ENCODE assay signal across 1 cellular context in the genomic region with DNA sequence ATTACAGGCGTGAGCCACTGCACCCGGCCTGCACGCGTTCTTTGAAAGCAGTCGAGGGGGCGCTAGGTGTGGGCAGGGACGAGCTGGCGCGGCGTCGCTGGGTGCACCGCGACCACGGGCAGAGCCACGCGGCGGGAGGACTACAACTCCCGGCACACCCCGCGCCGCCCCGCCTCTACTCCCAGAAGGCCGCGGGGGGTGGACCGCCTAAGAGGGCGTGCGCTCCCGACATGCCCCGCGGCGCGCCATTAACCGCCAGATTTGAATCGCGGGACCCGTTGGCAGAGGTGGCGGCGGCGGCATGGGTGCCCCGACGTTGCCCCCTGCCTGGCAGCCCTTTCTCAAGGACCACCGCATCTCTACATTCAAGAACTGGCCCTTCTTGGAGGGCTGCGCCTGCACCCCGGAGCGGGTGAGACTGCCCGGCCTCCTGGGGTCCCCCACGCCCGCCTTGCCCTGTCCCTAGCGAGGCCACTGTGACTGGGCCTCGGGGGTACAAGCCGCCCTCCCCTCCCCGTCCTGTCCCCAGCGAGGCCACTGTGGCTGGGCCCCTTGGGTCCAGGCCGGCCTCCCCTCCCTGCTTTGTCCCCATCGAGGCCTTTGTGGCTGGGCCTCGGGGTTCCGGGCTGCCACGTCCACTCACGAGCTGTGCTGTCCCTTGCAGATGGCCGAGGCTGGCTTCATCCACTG.
TF ChIP-seq lines count a peak whose summit lies in the region.

A gene (plus strand): TSS at position 238 of the 690 bp plus-strand sequence. CDS start 64 bp downstream, at position 302.

TF ChIP-seq in K562, 482 proteins besides CTCF, POLR2A, EP300 and RAD21 (continued from another document and continues in another):
- TF ChIP-seq, protein P1, sequence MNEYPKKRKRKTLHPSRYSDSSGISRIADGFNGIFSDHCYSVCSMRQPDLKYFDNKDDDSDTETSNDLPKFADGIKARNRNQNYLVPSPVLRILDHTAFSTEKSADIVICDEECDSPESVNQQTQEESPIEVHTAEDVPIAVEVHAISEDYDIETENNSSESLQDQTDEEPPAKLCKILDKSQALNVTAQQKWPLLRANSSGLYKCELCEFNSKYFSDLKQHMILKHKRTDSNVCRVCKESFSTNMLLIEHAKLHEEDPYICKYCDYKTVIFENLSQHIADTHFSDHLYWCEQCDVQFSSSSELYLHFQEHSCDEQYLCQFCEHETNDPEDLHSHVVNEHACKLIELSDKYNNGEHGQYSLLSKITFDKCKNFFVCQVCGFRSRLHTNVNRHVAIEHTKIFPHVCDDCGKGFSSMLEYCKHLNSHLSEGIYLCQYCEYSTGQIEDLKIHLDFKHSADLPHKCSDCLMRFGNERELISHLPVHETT (CRISPR knock-in tag; conservative IDR thresholded peaks at IDR 0.05 in 1 of 2, IDR thresholded peaks at IDR 0.05 in 1 of 2) = peak in 1 of 2 experiments; percentile 54; a peak in 1 of 4 replicates
- no peak for TF ChIP-seq SRSF9 (IDR thresholded peaks at IDR 0.05; ENCODE audit: borderline replicate concordance, low read depth, low read length)
- TF ChIP-seq HSF4 (CRISPR knock-in tag; IDR thresholded peaks at IDR 0.05; ENCODE audit: borderline replicate concordance) = no peak
- TF ChIP-seq HDAC8 (tag; IDR thresholded peaks at IDR 0.05) = no peak
- no peak for TF ChIP-seq PHTF2 (CRISPR knock-in tag; IDR thresholded peaks at IDR 0.05)
- TF ChIP-seq, protein P2, sequence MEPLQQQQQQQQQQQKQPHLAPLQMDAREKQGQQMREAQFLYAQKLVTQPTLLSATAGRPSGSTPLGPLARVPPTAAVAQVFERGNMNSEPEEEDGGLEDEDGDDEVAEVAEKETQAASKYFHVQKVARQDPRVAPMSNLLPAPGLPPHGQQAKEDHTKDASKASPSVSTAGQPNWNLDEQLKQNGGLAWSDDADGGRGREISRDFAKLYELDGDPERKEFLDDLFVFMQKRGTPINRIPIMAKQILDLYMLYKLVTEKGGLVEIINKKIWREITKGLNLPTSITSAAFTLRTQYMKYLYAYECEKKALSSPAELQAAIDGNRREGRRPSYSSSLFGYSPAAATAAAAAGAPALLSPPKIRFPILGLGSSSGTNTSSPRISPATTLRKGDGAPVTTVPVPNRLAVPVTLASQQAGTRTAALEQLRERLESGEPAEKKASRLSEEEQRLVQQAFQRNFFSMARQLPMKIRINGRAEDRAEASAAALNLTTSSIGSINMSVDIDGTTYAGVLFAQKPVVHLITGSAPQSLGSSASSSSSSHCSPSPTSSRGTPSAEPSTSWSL (CRISPR knock-in tag; IDR thresholded peaks at IDR 0.05; ENCODE audit: borderline replicate concordance) = no peak
- no peak for TF ChIP-seq GABPB2 (CRISPR knock-in tag; conservative IDR thresholded peaks at IDR 0.05)
- TF ChIP-seq RHOXF2B (CRISPR knock-in tag; conservative IDR thresholded peaks at IDR 0.05) = no peak
- TF ChIP-seq CBFA2T3 (IDR thresholded peaks at IDR 0.05) = no peak
- TF ChIP-seq GATAD2B (IDR thresholded peaks at IDR 0.05; ENCODE audit: borderline replicate concordance) = peak; percentile 97
- TF ChIP-seq, protein P3, sequence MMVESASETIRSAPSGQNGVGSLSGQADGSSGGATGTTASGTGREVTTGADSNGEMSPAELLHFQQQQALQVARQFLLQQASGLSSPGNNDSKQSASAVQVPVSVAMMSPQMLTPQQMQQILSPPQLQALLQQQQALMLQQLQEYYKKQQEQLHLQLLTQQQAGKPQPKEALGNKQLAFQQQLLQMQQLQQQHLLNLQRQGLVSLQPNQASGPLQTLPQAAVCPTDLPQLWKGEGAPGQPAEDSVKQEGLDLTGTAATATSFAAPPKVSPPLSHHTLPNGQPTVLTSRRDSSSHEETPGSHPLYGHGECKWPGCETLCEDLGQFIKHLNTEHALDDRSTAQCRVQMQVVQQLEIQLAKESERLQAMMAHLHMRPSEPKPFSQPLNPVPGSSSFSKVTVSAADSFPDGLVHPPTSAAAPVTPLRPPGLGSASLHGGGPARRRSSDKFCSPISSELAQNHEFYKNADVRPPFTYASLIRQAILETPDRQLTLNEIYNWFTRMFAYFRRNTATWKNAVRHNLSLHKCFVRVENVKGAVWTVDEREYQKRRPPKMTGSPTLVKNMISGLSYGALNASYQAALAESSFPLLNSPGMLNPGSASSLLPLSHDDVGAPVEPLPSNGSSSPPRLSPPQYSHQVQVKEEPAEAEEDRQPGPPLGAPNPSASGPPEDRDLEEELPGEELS (CRISPR knock-in tag; IDR thresholded peaks at IDR 0.05; ENCODE audit: borderline replicate concordance) = peak; percentile 41; the same call in 1 of the 2 replicates
- TF ChIP-seq SREBF1 (IDR thresholded peaks at IDR 0.05; ENCODE audit: borderline replicate concordance, low read depth, low read length) = 0 out of 2 replicates have a peak, but pooled peaks have one; percentile 48
- TF ChIP-seq, protein P4, sequence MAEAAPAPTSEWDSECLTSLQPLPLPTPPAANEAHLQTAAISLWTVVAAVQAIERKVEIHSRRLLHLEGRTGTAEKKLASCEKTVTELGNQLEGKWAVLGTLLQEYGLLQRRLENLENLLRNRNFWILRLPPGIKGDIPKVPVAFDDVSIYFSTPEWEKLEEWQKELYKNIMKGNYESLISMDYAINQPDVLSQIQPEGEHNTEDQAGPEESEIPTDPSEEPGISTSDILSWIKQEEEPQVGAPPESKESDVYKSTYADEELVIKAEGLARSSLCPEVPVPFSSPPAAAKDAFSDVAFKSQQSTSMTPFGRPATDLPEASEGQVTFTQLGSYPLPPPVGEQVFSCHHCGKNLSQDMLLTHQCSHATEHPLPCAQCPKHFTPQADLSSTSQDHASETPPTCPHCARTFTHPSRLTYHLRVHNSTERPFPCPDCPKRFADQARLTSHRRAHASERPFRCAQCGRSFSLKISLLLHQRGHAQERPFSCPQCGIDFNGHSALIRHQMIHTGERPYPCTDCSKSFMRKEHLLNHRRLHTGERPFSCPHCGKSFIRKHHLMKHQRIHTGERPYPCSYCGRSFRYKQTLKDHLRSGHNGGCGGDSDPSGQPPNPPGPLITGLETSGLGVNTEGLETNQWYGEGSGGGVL (CRISPR knock-in tag; IDR thresholded peaks at IDR 0.05) = no peak
- TF ChIP-seq, protein P5, sequence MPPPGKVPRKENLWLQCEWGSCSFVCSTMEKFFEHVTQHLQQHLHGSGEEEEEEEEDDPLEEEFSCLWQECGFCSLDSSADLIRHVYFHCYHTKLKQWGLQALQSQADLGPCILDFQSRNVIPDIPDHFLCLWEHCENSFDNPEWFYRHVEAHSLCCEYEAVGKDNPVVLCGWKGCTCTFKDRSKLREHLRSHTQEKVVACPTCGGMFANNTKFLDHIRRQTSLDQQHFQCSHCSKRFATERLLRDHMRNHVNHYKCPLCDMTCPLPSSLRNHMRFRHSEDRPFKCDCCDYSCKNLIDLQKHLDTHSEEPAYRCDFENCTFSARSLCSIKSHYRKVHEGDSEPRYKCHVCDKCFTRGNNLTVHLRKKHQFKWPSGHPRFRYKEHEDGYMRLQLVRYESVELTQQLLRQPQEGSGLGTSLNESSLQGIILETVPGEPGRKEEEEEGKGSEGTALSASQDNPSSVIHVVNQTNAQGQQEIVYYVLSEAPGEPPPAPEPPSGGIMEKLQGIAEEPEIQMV (tag; conservative IDR thresholded peaks at IDR 0.05; ENCODE audit: low read depth) = no peak
- TF ChIP-seq, protein P6, sequence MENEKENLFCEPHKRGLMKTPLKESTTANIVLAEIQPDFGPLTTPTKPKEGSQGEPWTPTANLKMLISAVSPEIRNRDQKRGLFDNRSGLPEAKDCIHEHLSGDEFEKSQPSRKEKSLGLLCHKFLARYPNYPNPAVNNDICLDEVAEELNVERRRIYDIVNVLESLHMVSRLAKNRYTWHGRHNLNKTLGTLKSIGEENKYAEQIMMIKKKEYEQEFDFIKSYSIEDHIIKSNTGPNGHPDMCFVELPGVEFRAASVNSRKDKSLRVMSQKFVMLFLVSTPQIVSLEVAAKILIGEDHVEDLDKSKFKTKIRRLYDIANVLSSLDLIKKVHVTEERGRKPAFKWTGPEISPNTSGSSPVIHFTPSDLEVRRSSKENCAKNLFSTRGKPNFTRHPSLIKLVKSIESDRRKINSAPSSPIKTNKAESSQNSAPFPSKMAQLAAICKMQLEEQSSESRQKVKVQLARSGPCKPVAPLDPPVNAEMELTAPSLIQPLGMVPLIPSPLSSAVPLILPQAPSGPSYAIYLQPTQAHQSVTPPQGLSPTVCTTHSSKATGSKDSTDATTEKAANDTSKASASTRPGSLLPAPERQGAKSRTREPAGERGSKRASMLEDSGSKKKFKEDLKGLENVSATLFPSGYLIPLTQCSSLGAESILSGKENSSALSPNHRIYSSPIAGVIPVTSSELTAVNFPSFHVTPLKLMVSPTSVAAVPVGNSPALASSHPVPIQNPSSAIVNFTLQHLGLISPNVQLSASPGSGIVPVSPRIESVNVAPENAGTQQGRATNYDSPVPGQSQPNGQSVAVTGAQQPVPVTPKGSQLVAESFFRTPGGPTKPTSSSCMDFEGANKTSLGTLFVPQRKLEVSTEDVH (IDR thresholded peaks at IDR 0.05; ENCODE audit: low read depth, partially characterized antibody) = peak; percentile 78
- TF ChIP-seq RBBP5 (IDR thresholded peaks at IDR 0.05; ENCODE audit: borderline replicate concordance, insufficient read depth, low read length, poor library complexity, severe bottlenecking) = peak; percentile 71
- TF ChIP-seq BRD9 (IDR thresholded peaks at IDR 0.05; ENCODE audit: low read depth, partially characterized antibody) = no peak
- no peak for TF ChIP-seq KAT2B (IDR thresholded peaks at IDR 0.05; ENCODE audit: low read depth, low read length)
- TF ChIP-seq ZNF316 (IDR thresholded peaks at IDR 0.05) = no peak
- no peak for TF ChIP-seq PHF21A (IDR thresholded peaks at IDR 0.05; ENCODE audit: borderline replicate concordance, low read depth)
- TF ChIP-seq, protein P7, sequence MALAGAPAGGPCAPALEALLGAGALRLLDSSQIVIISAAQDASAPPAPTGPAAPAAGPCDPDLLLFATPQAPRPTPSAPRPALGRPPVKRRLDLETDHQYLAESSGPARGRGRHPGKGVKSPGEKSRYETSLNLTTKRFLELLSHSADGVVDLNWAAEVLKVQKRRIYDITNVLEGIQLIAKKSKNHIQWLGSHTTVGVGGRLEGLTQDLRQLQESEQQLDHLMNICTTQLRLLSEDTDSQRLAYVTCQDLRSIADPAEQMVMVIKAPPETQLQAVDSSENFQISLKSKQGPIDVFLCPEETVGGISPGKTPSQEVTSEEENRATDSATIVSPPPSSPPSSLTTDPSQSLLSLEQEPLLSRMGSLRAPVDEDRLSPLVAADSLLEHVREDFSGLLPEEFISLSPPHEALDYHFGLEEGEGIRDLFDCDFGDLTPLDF (CRISPR knock-in tag; IDR thresholded peaks at IDR 0.05) = peak; percentile 93
- TF ChIP-seq EWSR1 (IDR thresholded peaks at IDR 0.05; ENCODE audit: borderline replicate concordance, low read depth, partially characterized antibody) = no peak
- no peak for TF ChIP-seq SLC30A9 (CRISPR knock-in tag; IDR thresholded peaks at IDR 0.05)
- TF ChIP-seq ETV6 (IDR thresholded peaks at IDR 0.05; ENCODE audit: borderline replicate concordance in 1 of 2, low read depth in 2 of 2, low read length in 1 of 2) = no peak
- TF ChIP-seq ETV6 (CRISPR knock-in tag; IDR thresholded peaks at IDR 0.05; ENCODE audit: borderline replicate concordance) = no peak
- TF ChIP-seq CEBPG (CRISPR knock-in tag; IDR thresholded peaks at IDR 0.05) = no peak
- TF ChIP-seq CEBPG (tag; conservative IDR thresholded peaks at IDR 0.05 in 1 of 2, IDR thresholded peaks at IDR 0.05 in 1 of 2) = no peak
- TF ChIP-seq IRF2 (CRISPR knock-in tag; IDR thresholded peaks at IDR 0.05) = no peak
- TF ChIP-seq, protein P8, sequence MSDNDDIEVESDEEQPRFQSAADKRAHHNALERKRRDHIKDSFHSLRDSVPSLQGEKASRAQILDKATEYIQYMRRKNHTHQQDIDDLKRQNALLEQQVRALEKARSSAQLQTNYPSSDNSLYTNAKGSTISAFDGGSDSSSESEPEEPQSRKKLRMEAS (CRISPR knock-in tag; IDR thresholded peaks at IDR 0.05) = peak; percentile 93
- TF ChIP-seq BACH1 (tag; IDR thresholded peaks at IDR 0.05) = no peak
- TF ChIP-seq ZNF589 (CRISPR knock-in tag; IDR thresholded peaks at IDR 0.05; ENCODE audit: low read depth) = no peak; the same call in 1 of the 2 replicates
- TF ChIP-seq, protein P9, sequence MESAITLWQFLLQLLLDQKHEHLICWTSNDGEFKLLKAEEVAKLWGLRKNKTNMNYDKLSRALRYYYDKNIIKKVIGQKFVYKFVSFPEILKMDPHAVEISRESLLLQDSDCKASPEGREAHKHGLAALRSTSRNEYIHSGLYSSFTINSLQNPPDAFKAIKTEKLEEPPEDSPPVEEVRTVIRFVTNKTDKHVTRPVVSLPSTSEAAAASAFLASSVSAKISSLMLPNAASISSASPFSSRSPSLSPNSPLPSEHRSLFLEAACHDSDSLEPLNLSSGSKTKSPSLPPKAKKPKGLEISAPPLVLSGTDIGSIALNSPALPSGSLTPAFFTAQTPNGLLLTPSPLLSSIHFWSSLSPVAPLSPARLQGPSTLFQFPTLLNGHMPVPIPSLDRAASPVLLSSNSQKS (CRISPR knock-in tag; IDR thresholded peaks at IDR 0.05) = no peak
- no peak for TF ChIP-seq ZZZ3 (IDR thresholded peaks at IDR 0.05)
- TF ChIP-seq NCOA1 (IDR thresholded peaks at IDR 0.05; ENCODE audit: low read depth) = no peak; the same call in 1 of the 2 replicates
- peak; percentile 96; the same call in 1 of the 2 replicates for TF ChIP-seq ZNF76 (CRISPR knock-in tag; IDR thresholded peaks at IDR 0.05; ENCODE audit: borderline replicate concordance)
- no peak for TF ChIP-seq ZNF184 (CRISPR knock-in tag; IDR thresholded peaks at IDR 0.05)
- TF ChIP-seq KLF6 (CRISPR knock-in tag; IDR thresholded peaks at IDR 0.05; ENCODE audit: borderline replicate concordance) = peak; percentile 81; the same call in 1 of the 2 replicates
- no peak for TF ChIP-seq CBX5 (IDR thresholded peaks at IDR 0.05; ENCODE audit: borderline replicate concordance, low read depth)
- TF ChIP-seq SAFB (IDR thresholded peaks at IDR 0.05; ENCODE audit: borderline replicate concordance, low read depth, low read length) = no peak
- TF ChIP-seq, protein P10, sequence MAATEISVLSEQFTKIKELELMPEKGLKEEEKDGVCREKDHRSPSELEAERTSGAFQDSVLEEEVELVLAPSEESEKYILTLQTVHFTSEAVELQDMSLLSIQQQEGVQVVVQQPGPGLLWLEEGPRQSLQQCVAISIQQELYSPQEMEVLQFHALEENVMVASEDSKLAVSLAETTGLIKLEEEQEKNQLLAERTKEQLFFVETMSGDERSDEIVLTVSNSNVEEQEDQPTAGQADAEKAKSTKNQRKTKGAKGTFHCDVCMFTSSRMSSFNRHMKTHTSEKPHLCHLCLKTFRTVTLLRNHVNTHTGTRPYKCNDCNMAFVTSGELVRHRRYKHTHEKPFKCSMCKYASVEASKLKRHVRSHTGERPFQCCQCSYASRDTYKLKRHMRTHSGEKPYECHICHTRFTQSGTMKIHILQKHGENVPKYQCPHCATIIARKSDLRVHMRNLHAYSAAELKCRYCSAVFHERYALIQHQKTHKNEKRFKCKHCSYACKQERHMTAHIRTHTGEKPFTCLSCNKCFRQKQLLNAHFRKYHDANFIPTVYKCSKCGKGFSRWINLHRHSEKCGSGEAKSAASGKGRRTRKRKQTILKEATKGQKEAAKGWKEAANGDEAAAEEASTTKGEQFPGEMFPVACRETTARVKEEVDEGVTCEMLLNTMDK (IDR thresholded peaks at IDR 0.05; ENCODE audit: borderline replicate concordance, insufficient read depth, low read depth, low read length, poor library complexity, severe bottlenecking) = no peak
- no peak for TF ChIP-seq TFAM (CRISPR knock-in tag; conservative IDR thresholded peaks at IDR 0.05)
